24 cellular contexts compared by ENCODE assay signal in the genomic region with DNA sequence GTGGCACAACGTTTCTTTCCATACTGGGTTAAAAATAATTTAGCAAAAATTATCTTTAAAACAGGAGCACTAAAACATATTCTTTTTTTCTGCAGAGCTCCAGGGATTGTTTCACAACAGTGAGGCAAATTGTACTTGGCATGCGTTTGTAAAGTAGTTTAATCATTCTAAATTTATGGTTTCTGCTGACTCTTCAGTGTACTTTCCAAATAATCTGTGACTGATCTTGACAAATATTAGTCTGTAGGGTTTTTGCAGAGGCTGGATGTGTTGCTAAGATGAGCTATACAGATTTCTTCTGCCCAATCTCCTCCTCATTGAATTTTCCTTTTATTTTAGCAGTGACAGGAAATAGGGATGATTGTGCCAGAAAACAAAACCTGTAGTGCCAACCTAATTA.
"Had no signal": no experiment of that assay in that cellular context is flagged by ENCODE, and none has a peak within 500 bp of the region (broad histone marks: within the 10 kb centered on the region; RNA-seq: fewer than 3 reads in every experiment).

No MANE protein-coding gene starts in this region.

- DNase-seq: activated CD4-positive, alpha-beta T cell treated with anti-CD3 and anti-CD28 coated beads for 4 hours; activated CD8-positive, alpha-beta memory T cell treated with anti-CD3 and anti-CD28 coated beads, Interleukin-2, amount 50 U/mL, for 4 hours; activated CD8-positive, alpha-beta T cell treated with anti-CD3 and anti-CD28 coated beads for 36 hours; activated gamma-delta T cell treated with Interleukin-2 at 50 U/mL for 16 hours; activated naive CD4-positive, alpha-beta T cell treated with anti-CD3 and anti-CD28 coated beads, Interleukin-2, amount 10 ng/mL, durations not matched to agents 7 days and 5 days; activated naive CD8-positive, alpha-beta T cell treated with anti-CD3 and anti-CD28 coated beads for 36 hours; activated T-cell treated with anti-CD3 and anti-CD28 coated beads, Interleukin-2, amount 50 U/mL, for 72 hours; brain microvascular endothelial cell; Karpas-422; NCI-H146; NCI-H187 treated with DMSO at 0.1 percent for 48 hours; NCI-H2081 treated with DMSO at 0.1 percent for 48 hours; NCI-H2227 treated with DMSO at 0.1 percent for 48 hours; NCI-H446 treated with DMSO at 0.1 percent for 48 hours; NCI-H524 treated with DMSO at 0.1 percent for 48 hours; NCI-H774; NK-92 treated with Interleukin-12 subunit alpha and Interleukin-12 subunit beta, amount 100 ng/mL, for 24 hours; OCI-M1; RPMI8226; SK-N-SH; T-helper 1 cell had no signal

- ATAC-seq: activated CD4-positive, CD25-positive, alpha-beta regulatory T cell treated with anti-CD3 and anti-CD28 coated beads, Interleukin-2, amount 50 U/mL, for 24 hours; activated CD8-positive, alpha-beta T cell treated with anti-CD3 and anti-CD28 coated beads for 36 hours; activated T-cell treated with anti-CD3 and anti-CD28 coated beads, Interleukin-2, amount 50 U/mL, for 72 hours; Panc1; Right ventricle myocardium inferior had no signal
